Comparison of ENCODE assay signal across 1 cellular context in genomic region chr22:50694099-50694498, GRCh38.
TF ChIP-seq lines count a peak whose summit lies in the region.

No MANE protein-coding gene starts in this region.

TF ChIP-seq in GM12878, 131 proteins besides CTCF, POLR2A, EP300 and RAD21:
- no peak for TF ChIP-seq RB1 (IDR thresholded peaks at IDR 0.05; ENCODE audit: borderline replicate concordance)
- no peak for TF ChIP-seq ZSCAN29 (IDR thresholded peaks at IDR 0.05)
- no peak for TF ChIP-seq HDAC2 (IDR thresholded peaks at IDR 0.05)
- no peak for TF ChIP-seq HDGF (IDR thresholded peaks at IDR 0.05)
- no peak for TF ChIP-seq ZBTB33 (IDR thresholded peaks at IDR 0.05)
- no peak for TF ChIP-seq MYC (IDR thresholded peaks at IDR 0.05; ENCODE audit: insufficient read depth, insufficient read length, insufficient replicate concordance, low read length, severe bottlenecking)
- no peak for TF ChIP-seq NBN (IDR thresholded peaks at IDR 0.05)
- TF ChIP-seq EGR1 (IDR thresholded peaks at IDR 0.05; ENCODE audit: borderline replicate concordance in 1 of 2, low read depth in 2 of 2, low read length in 2 of 2): no peak
- no peak for TF ChIP-seq PML (IDR thresholded peaks at IDR 0.05; ENCODE audit: low read length)
- TF ChIP-seq SREBF1 (IDR thresholded peaks at IDR 0.05; ENCODE audit: low read length): no peak
- TF ChIP-seq ZNF384 (IDR thresholded peaks at IDR 0.05; ENCODE audit: borderline replicate concordance, low read depth, low read length): no peak
- no peak for TF ChIP-seq FOS (IDR thresholded peaks at IDR 0.05; ENCODE audit: borderline replicate concordance, extremely low read depth, insufficient read length)
- no peak for TF ChIP-seq PAX8 (IDR thresholded peaks at IDR 0.05)
- TF ChIP-seq, protein P1, sequence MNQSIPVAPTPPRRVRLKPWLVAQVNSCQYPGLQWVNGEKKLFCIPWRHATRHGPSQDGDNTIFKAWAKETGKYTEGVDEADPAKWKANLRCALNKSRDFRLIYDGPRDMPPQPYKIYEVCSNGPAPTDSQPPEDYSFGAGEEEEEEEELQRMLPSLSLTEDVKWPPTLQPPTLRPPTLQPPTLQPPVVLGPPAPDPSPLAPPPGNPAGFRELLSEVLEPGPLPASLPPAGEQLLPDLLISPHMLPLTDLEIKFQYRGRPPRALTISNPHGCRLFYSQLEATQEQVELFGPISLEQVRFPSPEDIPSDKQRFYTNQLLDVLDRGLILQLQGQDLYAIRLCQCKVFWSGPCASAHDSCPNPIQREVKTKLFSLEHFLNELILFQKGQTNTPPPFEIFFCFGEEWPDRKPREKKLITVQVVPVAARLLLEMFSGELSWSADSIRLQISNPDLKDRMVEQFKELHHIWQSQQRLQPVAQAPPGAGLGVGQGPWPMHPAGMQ (IDR thresholded peaks at IDR 0.05; ENCODE audit: borderline replicate concordance): no peak
- TF ChIP-seq TCF12 (IDR thresholded peaks at IDR 0.05; ENCODE audit: low read depth, low read length): no peak
- no peak for TF ChIP-seq REST (IDR thresholded peaks at IDR 0.05; ENCODE audit: low read depth, low read length)
- TF ChIP-seq BHLHE40 (IDR thresholded peaks at IDR 0.05; ENCODE audit: borderline replicate concordance in 1 of 2, low read depth in 2 of 2, low read length in 1 of 2): no peak
- no peak for TF ChIP-seq ASH2L (IDR thresholded peaks at IDR 0.05; ENCODE audit: borderline replicate concordance, low read depth)
- no peak for TF ChIP-seq ELK1 (IDR thresholded peaks at IDR 0.05; ENCODE audit: low read depth, low read length)
